In genomic region chr7:35491233-35491632, GRCh38 we compare ENCODE assay signal across 21 cellular contexts.
DNase-seq lines count a peak whose midpoint lies in the region; ATAC-seq and TF ChIP-seq lines count a peak whose summit lies in the region.
"Had no signal": no experiment of that assay in that cellular context is flagged by ENCODE, and none has a peak within 500 bp of the region (broad histone marks: within the 10 kb centered on the region; RNA-seq: fewer than 3 reads in every experiment).

No MANE protein-coding gene starts in this region.

- H3K4me1 ChIP-seq in esophagus muscularis mucosa (peaks cover 0 to 4% (median 0%) of the 10 kb centered on the region in 4 donors), smooth muscle cell (ENCODE audit: low read depth) (no peaks in the 10 kb centered on the region)

- WGBS in esophagus muscularis mucosa: 24% methylated on average over 1 of the region's 1 CpG
- WGBS in smooth muscle cell (ENCODE audit: low lambda C conversion rate): 44% methylated on average over 1 of the region's 1 CpG

- H3K36me3 ChIP-seq in esophagus muscularis mucosa (no peaks in the 10 kb centered on the region), neural cell (ENCODE audit: insufficient read depth, low read length) (no peaks in the 10 kb centered on the region), smooth muscle cell (ENCODE audit: low read depth) (no peaks in the 10 kb centered on the region)
- H3K36me3 ChIP-seq: BE2C, BLaER1 had no signal

- H3K79me2 ChIP-seq in neural cell (replicated peaks; ENCODE audit: insufficient read depth, low read length): no peaks in the 10 kb centered on the region
- no peaks in the 10 kb centered on the region for H3K79me2 ChIP-seq in smooth muscle cell (ENCODE audit: low read depth)

- H4K20me1 ChIP-seq in neural cell (ENCODE audit: insufficient read depth) (no peaks in the 10 kb centered on the region), smooth muscle cell (ENCODE audit: low read depth) (no peaks in the 10 kb centered on the region)
- H4K20me1 ChIP-seq: BLaER1 had no signal

- H3F3A ChIP-seq in neural cell (ENCODE audit: insufficient read depth, low read length, poor library complexity, severe bottlenecking): no peaks in the 10 kb centered on the region
- H3F3A ChIP-seq in smooth muscle cell (ENCODE audit: low read depth): no peaks in the 10 kb centered on the region

- TF ChIP-seq CTCF in esophagus muscularis mucosa (IDR thresholded peaks at IDR 0.05): no peak
- no peak for TF ChIP-seq CTCF in neural cell (IDR thresholded peaks at IDR 0.05; ENCODE audit: poor library complexity, severe bottlenecking)
- no peak for TF ChIP-seq CTCF in smooth muscle cell (IDR thresholded peaks at IDR 0.05; ENCODE audit: borderline replicate concordance, insufficient read depth, poor library complexity, severe bottlenecking)

- no peak for TF ChIP-seq RAD21 in neural cell (conservative IDR thresholded peaks at IDR 0.05)

- peak; percentile 53 for DNase-seq in esophagus muscularis mucosa (ENCODE audit: extremely low spot score)
- DNase-seq in foreskin melanocyte: peak; percentile 3
- no peak for DNase-seq in smooth muscle cell (lab: John Stamatoyannopoulos, UW; ENCODE audit: unreplicated experiment)
- DNase-seq: 8988T; ACHN; BE2C; C1 segment of cervical spinal cord; CD4-positive, alpha-beta memory T cell; CD4-positive, CD25-positive, alpha-beta regulatory T cell; CD8-positive, alpha-beta memory T cell; COR-L47; DMS 273 treated with DMSO at 0.1 percent for 48 hours; DMS153; DMS53; DMS79; DND-41; EL; GF-D8 had no signal

- H3K4me2 ChIP-seq in neural cell (ENCODE audit: low read length) (no peak overlapping the region), smooth muscle cell (no peak overlapping the region)
- H3K4me2 ChIP-seq: BLaER1 had no signal

- H3K9me3 ChIP-seq in esophagus muscularis mucosa (no peaks in the 10 kb centered on the region), neural cell (ENCODE audit: low read length) (no peaks in the 10 kb centered on the region), smooth muscle cell (replicated peaks; ENCODE audit: low read depth) (no peaks in the 10 kb centered on the region)
- H3K9me3 ChIP-seq: BE2C, BLaER1 had no signal

- H3K4me3 ChIP-seq in esophagus muscularis mucosa (no peak overlapping the region), neural cell (ENCODE audit: low read length) (no peak overlapping the region), smooth muscle cell (no peak overlapping the region)
- H3K4me3 ChIP-seq: BLaER1 had no signal

- H2AFZ ChIP-seq in neural cell (ENCODE audit: low read depth, low read length) (no peak overlapping the region), smooth muscle cell (ENCODE audit: low read depth) (no peak overlapping the region)

- intact Hi-C loops in esophagus muscularis mucosa (cut with DNase I): no loop called here

- H3K9ac ChIP-seq in neural cell (ENCODE audit: low read length) (no peak overlapping the region), smooth muscle cell (ENCODE audit: low read depth) (no peak overlapping the region)
- H3K9ac ChIP-seq: BLaER1 had no signal

- H3K27ac ChIP-seq in esophagus muscularis mucosa (replicated peaks in 1 of 4) (no peak overlapping the region), neural cell (ENCODE audit: low read length) (no peak overlapping the region), smooth muscle cell (ENCODE audit: low read depth) (no peak overlapping the region)
- H3K27ac ChIP-seq: BLaER1 had no signal

- no peak for TF ChIP-seq POLR2A in esophagus muscularis mucosa (IDR thresholded peaks at IDR 0.05; ENCODE audit: low read depth)

- no peaks in the 10 kb centered on the region for H3K9me2 ChIP-seq in neural cell (ENCODE audit: insufficient read depth, low read length)

- no peak for ATAC-seq in HG03342 (IDR thresholded peaks at IDR 0.05; ENCODE audit: unreplicated experiment)

- H3K27me3 ChIP-seq in esophagus muscularis mucosa: no peaks in the 10 kb centered on the region
- H3K27me3 ChIP-seq in neural cell (ENCODE audit: insufficient read depth, low read depth, low read length): no peaks in the 10 kb centered on the region
- no peaks in the 10 kb centered on the region for H3K27me3 ChIP-seq in smooth muscle cell (ENCODE audit: low read depth)
- H3K27me3 ChIP-seq: BE2C, BLaER1 had no signal

- TF ChIP-seq EP300 in esophagus muscularis mucosa (IDR thresholded peaks at IDR 0.05) (no peak), neural cell (conservative IDR thresholded peaks at IDR 0.05; ENCODE audit: poor library complexity, severe bottlenecking) (no peak)

TF ChIP-seq in neural cell, 6 proteins besides CTCF, POLR2A, EP300 and RAD21:
- no peak for TF ChIP-seq EZH2 (IDR thresholded peaks at IDR 0.05; ENCODE audit: borderline replicate concordance, insufficient read depth, low read length, poor library complexity, severe bottlenecking)
- TF ChIP-seq, protein P1, sequence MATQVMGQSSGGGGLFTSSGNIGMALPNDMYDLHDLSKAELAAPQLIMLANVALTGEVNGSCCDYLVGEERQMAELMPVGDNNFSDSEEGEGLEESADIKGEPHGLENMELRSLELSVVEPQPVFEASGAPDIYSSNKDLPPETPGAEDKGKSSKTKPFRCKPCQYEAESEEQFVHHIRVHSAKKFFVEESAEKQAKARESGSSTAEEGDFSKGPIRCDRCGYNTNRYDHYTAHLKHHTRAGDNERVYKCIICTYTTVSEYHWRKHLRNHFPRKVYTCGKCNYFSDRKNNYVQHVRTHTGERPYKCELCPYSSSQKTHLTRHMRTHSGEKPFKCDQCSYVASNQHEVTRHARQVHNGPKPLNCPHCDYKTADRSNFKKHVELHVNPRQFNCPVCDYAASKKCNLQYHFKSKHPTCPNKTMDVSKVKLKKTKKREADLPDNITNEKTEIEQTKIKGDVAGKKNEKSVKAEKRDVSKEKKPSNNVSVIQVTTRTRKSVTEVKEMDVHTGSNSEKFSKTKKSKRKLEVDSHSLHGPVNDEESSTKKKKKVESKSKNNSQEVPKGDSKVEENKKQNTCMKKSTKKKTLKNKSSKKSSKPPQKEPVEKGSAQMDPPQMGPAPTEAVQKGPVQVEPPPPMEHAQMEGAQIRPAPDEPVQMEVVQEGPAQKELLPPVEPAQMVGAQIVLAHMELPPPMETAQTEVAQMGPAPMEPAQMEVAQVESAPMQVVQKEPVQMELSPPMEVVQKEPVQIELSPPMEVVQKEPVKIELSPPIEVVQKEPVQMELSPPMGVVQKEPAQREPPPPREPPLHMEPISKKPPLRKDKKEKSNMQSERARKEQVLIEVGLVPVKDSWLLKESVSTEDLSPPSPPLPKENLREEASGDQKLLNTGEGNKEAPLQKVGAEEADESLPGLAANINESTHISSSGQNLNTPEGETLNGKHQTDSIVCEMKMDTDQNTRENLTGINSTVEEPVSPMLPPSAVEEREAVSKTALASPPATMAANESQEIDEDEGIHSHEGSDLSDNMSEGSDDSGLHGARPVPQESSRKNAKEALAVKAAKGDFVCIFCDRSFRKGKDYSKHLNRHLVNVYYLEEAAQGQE (IDR thresholded peaks at IDR 0.05; ENCODE audit: borderline replicate concordance): peak; percentile 81
